Comparison of ENCODE assay signal across 1 cellular context in the genomic region with DNA sequence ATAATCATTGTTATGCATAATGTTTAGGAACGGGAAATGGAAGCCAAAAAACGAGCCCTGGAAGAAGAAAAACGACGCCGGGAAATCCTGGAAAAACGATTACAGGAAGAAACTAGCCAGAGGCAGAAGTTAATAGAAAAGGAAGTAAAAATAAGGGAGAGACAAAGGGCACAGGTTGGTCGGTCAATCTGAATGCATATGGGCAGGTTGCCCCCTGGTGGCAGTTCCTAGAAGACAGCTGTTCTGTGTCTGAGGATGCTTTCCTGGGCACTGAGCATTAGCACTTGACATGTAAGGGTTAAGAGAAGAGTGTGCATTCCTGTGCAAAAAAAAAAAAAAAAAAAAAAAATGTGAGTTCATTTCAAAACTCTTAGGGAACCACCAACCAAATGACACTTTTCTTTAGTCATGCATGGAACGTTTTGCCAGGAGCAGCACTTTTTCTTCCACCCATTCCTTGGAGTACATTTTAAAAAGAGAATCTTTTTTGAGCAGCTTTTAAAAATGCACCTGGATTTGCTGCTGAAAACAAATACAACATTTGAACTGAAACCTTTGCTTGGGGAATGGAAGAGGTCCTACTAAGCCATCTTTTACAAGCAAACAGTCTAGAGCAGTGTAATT.
TF ChIP-seq lines count a peak whose summit lies in the region.

No MANE protein-coding gene starts in this region.

TF ChIP-seq in GM23338, 12 proteins besides CTCF, POLR2A, EP300 and RAD21 (continued from another document):
- TF ChIP-seq, protein P1, sequence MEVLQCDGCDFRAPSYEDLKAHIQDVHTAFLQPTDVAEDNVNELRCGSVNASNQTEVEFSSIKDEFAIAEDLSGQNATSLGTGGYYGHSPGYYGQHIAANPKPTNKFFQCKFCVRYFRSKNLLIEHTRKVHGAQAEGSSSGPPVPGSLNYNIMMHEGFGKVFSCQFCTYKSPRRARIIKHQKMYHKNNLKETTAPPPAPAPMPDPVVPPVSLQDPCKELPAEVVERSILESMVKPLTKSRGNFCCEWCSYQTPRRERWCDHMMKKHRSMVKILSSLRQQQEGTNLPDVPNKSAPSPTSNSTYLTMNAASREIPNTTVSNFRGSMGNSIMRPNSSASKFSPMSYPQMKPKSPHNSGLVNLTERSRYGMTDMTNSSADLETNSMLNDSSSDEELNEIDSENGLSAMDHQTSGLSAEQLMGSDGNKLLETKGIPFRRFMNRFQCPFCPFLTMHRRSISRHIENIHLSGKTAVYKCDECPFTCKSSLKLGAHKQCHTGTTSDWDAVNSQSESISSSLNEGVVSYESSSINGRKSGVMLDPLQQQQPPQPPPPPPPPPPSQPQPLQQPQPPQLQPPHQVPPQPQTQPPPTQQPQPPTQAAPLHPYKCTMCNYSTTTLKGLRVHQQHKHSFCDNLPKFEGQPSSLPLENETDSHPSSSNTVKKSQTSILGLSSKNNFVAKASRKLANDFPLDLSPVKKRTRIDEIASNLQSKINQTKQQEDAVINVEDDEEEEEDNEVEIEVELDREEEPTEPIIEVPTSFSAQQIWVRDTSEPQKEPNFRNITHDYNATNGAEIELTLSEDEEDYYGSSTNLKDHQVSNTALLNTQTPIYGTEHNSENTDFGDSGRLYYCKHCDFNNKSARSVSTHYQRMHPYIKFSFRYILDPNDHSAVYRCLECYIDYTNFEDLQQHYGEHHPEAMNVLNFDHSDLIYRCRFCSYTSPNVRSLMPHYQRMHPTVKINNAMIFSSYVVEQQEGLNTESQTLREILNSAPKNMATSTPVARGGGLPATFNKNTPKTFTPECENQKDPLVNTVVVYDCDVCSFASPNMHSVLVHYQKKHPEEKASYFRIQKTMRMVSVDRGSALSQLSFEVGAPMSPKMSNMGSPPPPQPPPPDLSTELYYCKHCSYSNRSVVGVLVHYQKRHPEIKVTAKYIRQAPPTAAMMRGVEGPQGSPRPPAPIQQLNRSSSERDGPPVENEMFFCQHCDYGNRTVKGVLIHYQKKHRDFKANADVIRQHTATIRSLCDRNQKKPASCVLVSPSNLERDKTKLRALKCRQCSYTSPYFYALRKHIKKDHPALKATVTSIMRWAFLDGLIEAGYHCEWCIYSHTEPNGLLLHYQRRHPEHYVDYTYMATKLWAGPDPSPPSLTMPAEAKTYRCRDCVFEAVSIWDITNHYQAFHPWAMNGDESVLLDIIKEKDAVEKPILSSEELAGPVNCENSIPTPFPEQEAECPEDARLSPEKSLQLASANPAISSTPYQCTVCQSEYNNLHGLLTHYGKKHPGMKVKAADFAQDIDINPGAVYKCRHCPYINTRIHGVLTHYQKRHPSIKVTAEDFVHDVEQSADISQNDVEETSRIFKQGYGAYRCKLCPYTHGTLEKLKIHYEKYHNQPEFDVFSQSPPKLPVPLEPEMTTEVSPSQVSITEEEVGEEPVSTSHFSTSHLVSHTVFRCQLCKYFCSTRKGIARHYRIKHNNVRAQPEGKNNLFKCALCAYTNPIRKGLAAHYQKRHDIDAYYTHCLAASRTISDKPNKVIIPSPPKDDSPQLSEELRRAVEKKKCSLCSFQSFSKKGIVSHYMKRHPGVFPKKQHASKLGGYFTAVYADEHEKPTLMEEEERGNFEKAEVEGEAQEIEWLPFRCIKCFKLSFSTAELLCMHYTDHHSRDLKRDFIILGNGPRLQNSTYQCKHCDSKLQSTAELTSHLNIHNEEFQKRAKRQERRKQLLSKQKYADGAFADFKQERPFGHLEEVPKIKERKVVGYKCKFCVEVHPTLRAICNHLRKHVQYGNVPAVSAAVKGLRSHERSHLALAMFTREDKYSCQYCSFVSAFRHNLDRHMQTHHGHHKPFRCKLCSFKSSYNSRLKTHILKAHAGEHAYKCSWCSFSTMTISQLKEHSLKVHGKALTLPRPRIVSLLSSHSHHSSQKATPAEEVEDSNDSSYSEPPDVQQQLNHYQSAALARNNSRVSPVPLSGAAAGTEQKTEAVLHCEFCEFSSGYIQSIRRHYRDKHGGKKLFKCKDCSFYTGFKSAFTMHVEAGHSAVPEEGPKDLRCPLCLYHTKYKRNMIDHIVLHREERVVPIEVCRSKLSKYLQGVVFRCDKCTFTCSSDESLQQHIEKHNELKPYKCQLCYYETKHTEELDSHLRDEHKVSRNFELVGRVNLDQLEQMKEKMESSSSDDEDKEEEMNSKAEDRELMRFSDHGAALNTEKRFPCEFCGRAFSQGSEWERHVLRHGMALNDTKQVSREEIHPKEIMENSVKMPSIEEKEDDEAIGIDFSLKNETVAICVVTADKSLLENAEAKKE (CRISPR knock-in tag; IDR thresholded peaks at IDR 0.05) = no peak
- no peak for TF ChIP-seq NANOG (IDR thresholded peaks at IDR 0.05; ENCODE audit: borderline replicate concordance)
- TF ChIP-seq CREB1 (CRISPR knock-in tag; IDR thresholded peaks at IDR 0.05; ENCODE audit: low read depth) = no peak
- TF ChIP-seq, protein P2, sequence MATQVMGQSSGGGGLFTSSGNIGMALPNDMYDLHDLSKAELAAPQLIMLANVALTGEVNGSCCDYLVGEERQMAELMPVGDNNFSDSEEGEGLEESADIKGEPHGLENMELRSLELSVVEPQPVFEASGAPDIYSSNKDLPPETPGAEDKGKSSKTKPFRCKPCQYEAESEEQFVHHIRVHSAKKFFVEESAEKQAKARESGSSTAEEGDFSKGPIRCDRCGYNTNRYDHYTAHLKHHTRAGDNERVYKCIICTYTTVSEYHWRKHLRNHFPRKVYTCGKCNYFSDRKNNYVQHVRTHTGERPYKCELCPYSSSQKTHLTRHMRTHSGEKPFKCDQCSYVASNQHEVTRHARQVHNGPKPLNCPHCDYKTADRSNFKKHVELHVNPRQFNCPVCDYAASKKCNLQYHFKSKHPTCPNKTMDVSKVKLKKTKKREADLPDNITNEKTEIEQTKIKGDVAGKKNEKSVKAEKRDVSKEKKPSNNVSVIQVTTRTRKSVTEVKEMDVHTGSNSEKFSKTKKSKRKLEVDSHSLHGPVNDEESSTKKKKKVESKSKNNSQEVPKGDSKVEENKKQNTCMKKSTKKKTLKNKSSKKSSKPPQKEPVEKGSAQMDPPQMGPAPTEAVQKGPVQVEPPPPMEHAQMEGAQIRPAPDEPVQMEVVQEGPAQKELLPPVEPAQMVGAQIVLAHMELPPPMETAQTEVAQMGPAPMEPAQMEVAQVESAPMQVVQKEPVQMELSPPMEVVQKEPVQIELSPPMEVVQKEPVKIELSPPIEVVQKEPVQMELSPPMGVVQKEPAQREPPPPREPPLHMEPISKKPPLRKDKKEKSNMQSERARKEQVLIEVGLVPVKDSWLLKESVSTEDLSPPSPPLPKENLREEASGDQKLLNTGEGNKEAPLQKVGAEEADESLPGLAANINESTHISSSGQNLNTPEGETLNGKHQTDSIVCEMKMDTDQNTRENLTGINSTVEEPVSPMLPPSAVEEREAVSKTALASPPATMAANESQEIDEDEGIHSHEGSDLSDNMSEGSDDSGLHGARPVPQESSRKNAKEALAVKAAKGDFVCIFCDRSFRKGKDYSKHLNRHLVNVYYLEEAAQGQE (IDR thresholded peaks at IDR 0.05; ENCODE audit: unreplicated experiment) = no peak
- no peak for TF ChIP-seq EZH2phosphoT487 (IDR thresholded peaks at IDR 0.05; ENCODE audit: unreplicated experiment)
- no peak for TF ChIP-seq EZH2 (IDR thresholded peaks at IDR 0.05; ENCODE audit: low read depth, unreplicated experiment)
- TF ChIP-seq ZNF114 (CRISPR knock-in tag; IDR thresholded peaks at IDR 0.05) = no peak
TF ChIP-seq in GM23338: peak in this region for 0.
